22 cellular contexts compared by ENCODE assay signal in genomic region chrX:111742018-111742417, GRCh38.
DNase-seq lines count a peak whose midpoint lies in the region; ATAC-seq, FAIRE-seq and TF ChIP-seq lines count a peak whose summit lies in the region.
"Had no signal": no experiment of that assay in that cellular context is flagged by ENCODE, and none has a peak within 500 bp of the region (broad histone marks: within the 10 kb centered on the region; RNA-seq: fewer than 3 reads in every experiment).

No MANE protein-coding gene starts in this region.

- H3K9ac ChIP-seq in astrocyte (ENCODE audit: low read length): no peak overlapping the region
- H3K9ac ChIP-seq: BLaER1 treated with 17β-estradiol and CSF1 and Interleukin-3, amounts not matched to agents 10 nM and 100 nM had no signal

- no peak overlapping the region for H2AFZ ChIP-seq in astrocyte (ENCODE audit: low read depth, low read length)

- ATAC-seq in HG02798 (IDR thresholded peaks at IDR 0.05; ENCODE audit: poor library complexity, unreplicated experiment): no peak
- ATAC-seq: A549; CD8-positive, alpha-beta T cell had no signal

- H3K4me3 ChIP-seq in astrocyte (ENCODE audit: insufficient read depth, low read depth, low read length): no peak overlapping the region
- H3K4me3 ChIP-seq: A549; BLaER1 treated with 17β-estradiol and CSF1 and Interleukin-3, amounts not matched to agents 10 nM and 100 nM had no signal

- H3K27ac Mint-ChIP-seq in astrocyte (ENCODE audit: unreplicated experiment): no peak overlapping the region
- peak overlapping the region; percentile 52 for H3K27ac Mint-ChIP-seq in nephron progenitor cell
- H3K27ac Mint-ChIP-seq: B cell; CD4-positive, alpha-beta T cell; CD8-positive, alpha-beta T cell had no signal

- H3K27me3 Mint-ChIP-seq in astrocyte (ENCODE audit: low read depth, unreplicated experiment) (no peaks in the 10 kb centered on the region), nephron progenitor cell (ENCODE audit: low read depth, poor library complexity) (no peaks in the 10 kb centered on the region)
- H3K27me3 Mint-ChIP-seq: B cell; CD4-positive, alpha-beta T cell had no signal

- no peak overlapping the region for H3K4me3 Mint-ChIP-seq in astrocyte (ENCODE audit: unreplicated experiment)
- no peak overlapping the region for H3K4me3 Mint-ChIP-seq in nephron progenitor cell
- H3K4me3 Mint-ChIP-seq: B cell; CD4-positive, alpha-beta T cell; CD8-positive, alpha-beta T cell had no signal

- H3K9me3 Mint-ChIP-seq in astrocyte (ENCODE audit: unreplicated experiment) (no peaks in the 10 kb centered on the region), nephron progenitor cell (no peaks in the 10 kb centered on the region)
- H3K9me3 Mint-ChIP-seq: CD4-positive, alpha-beta T cell; CD8-positive, alpha-beta T cell had no signal

- no peaks in the 10 kb centered on the region for H3K4me1 Mint-ChIP-seq in astrocyte (ENCODE audit: low read depth, unreplicated experiment)
- no peaks in the 10 kb centered on the region for H3K4me1 Mint-ChIP-seq in nephron progenitor cell
- H3K4me1 Mint-ChIP-seq: B cell had no signal

- TF ChIP-seq CTCF in astrocyte (IDR thresholded peaks at IDR 0.05; ENCODE audit: insufficient read depth, low read depth, low read length): no peak
- no peak for TF ChIP-seq CTCF in nephron progenitor cell (IDR thresholded peaks at IDR 0.05)

- DNase-seq in astrocyte (ENCODE audit: low read depth): no peak
- no peak for DNase-seq in nephron progenitor cell
- DNase-seq in NCI-H2227 treated with DMSO at 0.1 percent for 48 hours (lab: John Stamatoyannopoulos, UW): no peak
- no peak for DNase-seq in NCI-H2227 (lab: John Stamatoyannopoulos, UW; ENCODE audit: unreplicated experiment)
- DNase-seq: AML-193; Caco-2; Calu3; CD4-positive, alpha-beta T cell; CD8-positive, alpha-beta T cell; DMS79 treated with DMSO at 0.1 percent for 48 hours; GF-D8 had no signal

- no peaks in the 10 kb centered on the region for H3K79me2 ChIP-seq in astrocyte (ENCODE audit: insufficient read depth, low read length)

- no peak overlapping the region for H3K27ac ChIP-seq in astrocyte (ENCODE audit: low read depth, low read length)
- H3K27ac ChIP-seq: 22Rv1; A549; BLaER1 treated with 17β-estradiol and CSF1 and Interleukin-3, amounts not matched to agents 10 nM and 100 nM; C4-2B had no signal

- no peaks in the 10 kb centered on the region for H4K20me1 ChIP-seq in astrocyte (ENCODE audit: insufficient read depth, low read length)

- H3K36me3 Mint-ChIP-seq in astrocyte (ENCODE audit: low read depth, unreplicated experiment) (peaks cover 2% of the 10 kb centered on the region), nephron progenitor cell (ENCODE audit: low read depth) (peaks cover 62% of the 10 kb centered on the region)

- FAIRE-seq in astrocyte (lab: Jason Lieb, UNC) (peak; percentile 80), colon (lab: Jason Lieb, UNC) (peak; percentile 61)
- FAIRE-seq: A549, D721Med, G401.6, GM12891, GM19239 had no signal

- no peaks in the 10 kb centered on the region for H3K27me3 ChIP-seq in astrocyte (ENCODE audit: insufficient read depth, low read length)

- no peaks in the 10 kb centered on the region for H3K9me3 ChIP-seq in astrocyte (ENCODE audit: insufficient read depth, low read depth, low read length)
- H3K9me3 ChIP-seq: A549; BLaER1 treated with 17β-estradiol and CSF1 and Interleukin-3, amounts not matched to agents 10 nM and 100 nM; Caco-2 had no signal

- no peak overlapping the region for H3K4me2 ChIP-seq in astrocyte (ENCODE audit: low read length)
- H3K4me2 ChIP-seq: A549; BLaER1 treated with 17β-estradiol and CSF1 and Interleukin-3, amounts not matched to agents 10 nM and 100 nM had no signal

- H3K36me3 ChIP-seq in astrocyte (ENCODE audit: insufficient read depth, low read length): peaks cover 3% of the 10 kb centered on the region

- no peaks in the 10 kb centered on the region for H3K4me1 ChIP-seq in astrocyte (ENCODE audit: insufficient read depth, low read length)
- H3K4me1 ChIP-seq: A549; BLaER1 treated with 17β-estradiol and CSF1 and Interleukin-3, amounts not matched to agents 10 nM and 100 nM; Caco-2 had no signal
